14 cellular contexts compared by ENCODE assay signal in genomic region chr19:41868989-41869300, GRCh38. TPM values are rescaled to one million over a fixed set of nuclear protein-coding genes. Genes with fewer than 3 reads are reported as not detected.
DNase-seq lines count a peak whose midpoint lies in the region; ATAC-seq and TF ChIP-seq lines count a peak whose summit lies in the region.
"Had no signal": no experiment of that assay in that cellular context is flagged by ENCODE, and none has a peak within 500 bp of the region (broad histone marks: within the 10 kb centered on the region; RNA-seq: fewer than 3 reads in every experiment).

No MANE protein-coding gene starts in this region.

- POLR2A ChIA-PET in HEK293 (lab: Yijun Ruan, JAX), result interaction anchor here (0.6 to 7.2 kb wide), 8 partner anchors 9 to 488 kb away, joined by 3 to 118 read pairs (median 6); partner anchors contain the start of genes RABAC1 and RPS19
- POLR2A ChIA-PET in activated CD8-positive, alpha-beta T cell treated with anti-CD3 and anti-CD28 coated beads for 36 hours (lab: Charles Lee), result interaction anchor here (0.9 to 13.4 kb wide), 9 partner anchors 8 to 77 kb away, joined by 3 to 282 read pairs (median 5); partner anchors contain the start of genes ARHGEF1, CD79A and RPS19

- H3K4me1 Mint-ChIP-seq in activated CD8-positive, alpha-beta T cell treated with anti-CD3 and anti-CD28 coated beads for 36 hours (ENCODE audit: low read depth), result peaks cover 80% of the 10 kb centered on the region

- H3K4me2 ChIP-seq in BLaER1 treated with 17β-estradiol and CSF1 and Interleukin-3, amounts not matched to agents 10 nM and 100 nM, result peak overlapping the region; percentile 91 to 100 (median 98)

- ATAC-seq in activated CD8-positive, alpha-beta T cell treated with anti-CD3 and anti-CD28 coated beads for 36 hours, result no peak
- no peak for ATAC-seq in foreskin keratinocyte
- ATAC-seq in GM18520 (IDR thresholded peaks at IDR 0.05; ENCODE audit: unreplicated experiment), result no peak

- DNase-seq in activated CD8-positive, alpha-beta T cell treated with anti-CD3 and anti-CD28 coated beads for 36 hours, result no peak
- no peak for DNase-seq in foreskin keratinocyte
- DNase-seq in NCI-H1436 treated with DMSO at 0.1 percent for 48 hours (lab: John Stamatoyannopoulos, UW), result no peak
- DNase-seq in UCSD-AML1 (lab: John Stamatoyannopoulos, UW; ENCODE audit: unreplicated experiment), result no peak
- DNase-seq: activated gamma-delta T cell; stimulated activated CD4-positive, alpha-beta T cell treated with anti-CD3 and anti-CD28 coated beads, Interleukin-2, amount 100 ng/mL, for 24 hours; stomach had no signal

- intact Hi-C loops in activated CD8-positive, alpha-beta T cell treated with anti-CD3 and anti-CD28 coated beads for 36 hours (cut with micrococcal nuclease), result no loop called here

- H3K27ac ChIP-seq in BLaER1 treated with 17β-estradiol and CSF1 and Interleukin-3, amounts not matched to agents 10 nM and 100 nM, result peak overlapping the region in 10 of 11 experiments; percentile 29 to 99 (median 94); a peak in 19 of 22 replicates
- H3K27ac ChIP-seq in HEK293 (ENCODE audit: extremely low read depth, low read depth, low read length), result peak overlapping the region; percentile 35; the same call in 1 of the 2 replicates
- H3K27ac ChIP-seq in mesodermal cell (ENCODE audit: low read depth, low read length, severe bottlenecking), result peak overlapping the region; percentile 41
- H3K27ac ChIP-seq in foreskin keratinocyte, result no peak overlapping the region
- H3K27ac ChIP-seq: prostate gland had no signal

- H3K4me3 Mint-ChIP-seq in activated CD8-positive, alpha-beta T cell treated with anti-CD3 and anti-CD28 coated beads for 36 hours, result peak overlapping the region; percentile 27

- H3K9ac ChIP-seq in BLaER1 treated with 17β-estradiol and CSF1 and Interleukin-3, amounts not matched to agents 10 nM and 100 nM, result peak overlapping the region; percentile 41 to 100 (median 99); a peak in 21 of 22 replicates

- no peaks in the 10 kb centered on the region for H3K9me3 ChIP-seq in BLaER1 treated with 17β-estradiol and CSF1 and Interleukin-3, amounts not matched to agents 10 nM and 100 nM (replicated peaks in 1 of 11)
- H3K9me3 ChIP-seq in HEK293 (ENCODE audit: control insufficient read depth, insufficient read depth, low read depth, low read length) (no peaks in the 10 kb centered on the region), mesodermal cell (ENCODE audit: control insufficient read depth, low read length) (no peaks in the 10 kb centered on the region)
- H3K9me3 ChIP-seq: prostate gland, stomach had no signal

- H4K20me1 ChIP-seq in BLaER1 treated with 17β-estradiol and CSF1 and Interleukin-3, amounts not matched to agents 10 nM and 100 nM, result peaks cover 79 to 95% (median 84%) of the 10 kb centered on the region in 11 experiments

- H3K36me3 ChIP-seq in BLaER1 treated with 17β-estradiol and CSF1 and Interleukin-3, amounts not matched to agents 10 nM and 100 nM, result peaks cover 73 to 90% (median 84%) of the 10 kb centered on the region in 11 experiments
- H3K36me3 ChIP-seq in HEK293 (ENCODE audit: control insufficient read depth in 2 of 2, insufficient read depth in 1 of 2, low read length in 2 of 2) (peaks cover 76 to 81% of the 10 kb centered on the region in 2 experiments), mesodermal cell (ENCODE audit: control insufficient read depth, insufficient read depth, low read length) (peaks cover 84% of the 10 kb centered on the region)

- H3K4me1 ChIP-seq in BLaER1 treated with 17β-estradiol and CSF1 and Interleukin-3, amounts not matched to agents 10 nM and 100 nM, result peaks cover 98 to 100% (median 100%) of the 10 kb centered on the region in 10 experiments
- peaks cover 6% of the 10 kb centered on the region; the same call in 1 of the 2 replicates for H3K4me1 ChIP-seq in HEK293 (ENCODE audit: control insufficient read depth, insufficient read depth, low read length)
- H3K4me1 ChIP-seq in mesodermal cell (ENCODE audit: control insufficient read depth, insufficient read depth, low read length, poor library complexity, severe bottlenecking), result peaks cover 15% of the 10 kb centered on the region
- no peaks in the 10 kb centered on the region for H3K4me1 ChIP-seq in foreskin keratinocyte

- no peaks in the 10 kb centered on the region for H3K27me3 ChIP-seq in BLaER1 treated with 17β-estradiol and CSF1 and Interleukin-3, amounts not matched to agents 10 nM and 100 nM
- H3K27me3 ChIP-seq in foreskin keratinocyte, result no peaks in the 10 kb centered on the region
- H3K27me3 ChIP-seq: stomach had no signal

- no peaks in the 10 kb centered on the region for H3K9me3 Mint-ChIP-seq in activated CD8-positive, alpha-beta T cell treated with anti-CD3 and anti-CD28 coated beads for 36 hours

- WGBS in mesodermal cell (ENCODE audit: insufficient coverage in 2 of 2), 2 experiments, result 95 to 97% methylated on average over 12 of the region's 12 CpGs

- no peaks in the 10 kb centered on the region for H3K27me3 Mint-ChIP-seq in activated CD8-positive, alpha-beta T cell treated with anti-CD3 and anti-CD28 coated beads for 36 hours

- H3K27ac Mint-ChIP-seq in activated CD8-positive, alpha-beta T cell treated with anti-CD3 and anti-CD28 coated beads for 36 hours, result peak overlapping the region; percentile 84

- CTCF ChIA-PET in HEK293 (lab: Yijun Ruan, JAX), result interaction anchor here (1.0 to 2.1 kb wide), 4 partner anchors 10 to 166 kb away, joined by 3 to 7 read pairs (median 4); partner anchors contain the start of gene RPS19
- CTCF ChIA-PET in activated CD8-positive, alpha-beta T cell treated with anti-CD3 and anti-CD28 coated beads for 36 hours (lab: Charles Lee), result interaction anchor here (1.1 to 6.7 kb wide), 2 partner anchors 9 to 19 kb away, joined by 3 to 48 read pairs; partner anchors contain the start of gene RPS19

- TF ChIP-seq CTCF in HEK293 (tag by site-specific recombination; IDR thresholded peaks at IDR 0.05), result no peak
- TF ChIP-seq CTCF in activated CD8-positive, alpha-beta T cell treated with anti-CD3 and anti-CD28 coated beads for 36 hours (IDR thresholded peaks at IDR 0.05), result no peak
- TF ChIP-seq CTCF in foreskin keratinocyte (conservative IDR thresholded peaks at IDR 0.05), result no peak

- H3K36me3 Mint-ChIP-seq in activated CD8-positive, alpha-beta T cell treated with anti-CD3 and anti-CD28 coated beads for 36 hours (ENCODE audit: low read depth), result peaks cover 63% of the 10 kb centered on the region

- peak overlapping the region in 8 of 10 experiments; percentile 6 to 51 (median 38); a peak in 11 of 20 replicates for H3K4me3 ChIP-seq in BLaER1 treated with 17β-estradiol and CSF1 and Interleukin-3, amounts not matched to agents 10 nM and 100 nM
- H3K4me3 ChIP-seq in HEK293 (ENCODE audit: low read depth, low read length), result no peak overlapping the region
- no peak overlapping the region for H3K4me3 ChIP-seq in mesodermal cell (ENCODE audit: extremely low read depth, insufficient read depth, low read length, poor library complexity, severe bottlenecking)
- H3K4me3 ChIP-seq: prostate gland, stomach had no signal

TF ChIP-seq in HEK293, 187 proteins besides CTCF, POLR2A, EP300 and RAD21:
- TF ChIP-seq KLF16 (tag by site-specific recombination; IDR thresholded peaks at IDR 0.05) (no peak), KLF8 (tag by site-specific recombination; IDR thresholded peaks at IDR 0.05) (no peak), ZBTB21 (tag by site-specific recombination; IDR thresholded peaks at IDR 0.05) (no peak), KLF9 (tag by site-specific recombination; IDR thresholded peaks at IDR 0.05; ENCODE audit: low read depth) (no peak), SP2 (tag by site-specific recombination; IDR thresholded peaks at IDR 0.05) (no peak), ZNF560 (tag by site-specific recombination; IDR thresholded peaks at IDR 0.05; ENCODE audit: borderline replicate concordance) (no peak), ZSCAN16 (tag by site-specific recombination; IDR thresholded peaks at IDR 0.05) (no peak)
TF ChIP-seq in HEK293: peak in this region for 0.

RNA-seq across cellular contexts. Expression of gene CD79A, which starts 8.1 kb away (rescaled TPM):
- 10 to 100 TPM; 19.3 to 21.0 TPM for total RNA-seq in activated CD8-positive, alpha-beta T cell treated with anti-CD3 and anti-CD28 coated beads for 36 hours
- polyA plus RNA-seq in mesodermal cell (2013, experiment 1 of 2), result 0.22 TPM
- 0.35 TPM for polyA plus RNA-seq in mesodermal cell (2013, experiment 2 of 2)
- 0.11 and 0.20 TPM in 2 replicates for total RNA-seq in foreskin keratinocyte
- 0.17 and 0.30 TPM in 2 replicates for polyA plus RNA-seq in foreskin keratinocyte

RNA-seq across cellular contexts. Expression of gene RPS19, which starts 8.9 kb away (rescaled TPM):
- total RNA-seq in activated CD8-positive, alpha-beta T cell treated with anti-CD3 and anti-CD28 coated beads for 36 hours, result 1,000 to 10,000 TPM; 3,454 to 3,479 TPM
- 4,713 TPM for polyA plus RNA-seq in mesodermal cell (2013, experiment 1 of 2)
- 4,147 TPM for polyA plus RNA-seq in mesodermal cell (2013, experiment 2 of 2)
- total RNA-seq in foreskin keratinocyte, result 3,278 and 3,889 TPM in 2 replicates
- 5,360 and 6,188 TPM in 2 replicates for polyA plus RNA-seq in foreskin keratinocyte

RNA-seq across cellular contexts. Expression of gene ARHGEF1, which starts 14.0 kb away (rescaled TPM):
- total RNA-seq in activated CD8-positive, alpha-beta T cell treated with anti-CD3 and anti-CD28 coated beads for 36 hours, result 100 to 1,000 TPM; 307 to 308 TPM
- 74.2 TPM for polyA plus RNA-seq in mesodermal cell (2013, experiment 1 of 2)
- 62.0 TPM for polyA plus RNA-seq in mesodermal cell (2013, experiment 2 of 2)
- total RNA-seq in foreskin keratinocyte, result 85.1 and 85.6 TPM in 2 replicates
- 114 and 135 TPM in 2 replicates for polyA plus RNA-seq in foreskin keratinocyte

RNA-seq across cellular contexts. Expression of gene DMRTC2, which starts 24.1 kb away (rescaled TPM):
- total RNA-seq in activated CD8-positive, alpha-beta T cell treated with anti-CD3 and anti-CD28 coated beads for 36 hours, result not detected
- not detected for polyA plus RNA-seq in mesodermal cell (2013, experiment 1 of 2)
- not detected for polyA plus RNA-seq in mesodermal cell (2013, experiment 2 of 2)
- total RNA-seq in foreskin keratinocyte, result not detected in 2 replicates
- not detected in 2 replicates for polyA plus RNA-seq in foreskin keratinocyte
- total RNA-seq: fibroblast of lung, mononuclear cell, stomach had no signal
- polyA plus RNA-seq: fibroblast of lung, stomach had no signal

RNA-seq across cellular contexts. Expression of gene LYPD4, which starts 24.5 kb away (rescaled TPM):
- total RNA-seq in activated CD8-positive, alpha-beta T cell treated with anti-CD3 and anti-CD28 coated beads for 36 hours, result not detected
- not detected for polyA plus RNA-seq in mesodermal cell (2013, experiment 1 of 2)
- polyA plus RNA-seq in mesodermal cell (2013, experiment 2 of 2), result not detected
- total RNA-seq in foreskin keratinocyte, result not detected in 2 replicates
- polyA plus RNA-seq in foreskin keratinocyte, result not detected in 2 replicates
- total RNA-seq: fibroblast of lung, mononuclear cell, stomach had no signal
- polyA plus RNA-seq: fibroblast of lung, stomach had no signal

Comparison
In these comparisons a context has a peak if more than half of its experiments do, and no peak if none do; other contexts are left out.
1. H3K4me3 ChIP-seq: peak in BLaER1 treated with 17β-estradiol and CSF1 and Interleukin-3, amounts not matched to agents 10 nM and 100 nM (8 of 10); none in HEK293 (single experiment) and mesodermal cell (single experiment).
2. RNA of gene CD79A, which starts 8.1 kb away (total RNA-seq): 19.3 to 21.0 TPM in activated CD8-positive, alpha-beta T cell treated with anti-CD3 and anti-CD28 coated beads for 36 hours; 0.11 to 0.20 TPM in foreskin keratinocyte; every median in the first group is over 10 times any median in the second.